29 cellular contexts compared by ENCODE assay signal in the genomic region with DNA sequence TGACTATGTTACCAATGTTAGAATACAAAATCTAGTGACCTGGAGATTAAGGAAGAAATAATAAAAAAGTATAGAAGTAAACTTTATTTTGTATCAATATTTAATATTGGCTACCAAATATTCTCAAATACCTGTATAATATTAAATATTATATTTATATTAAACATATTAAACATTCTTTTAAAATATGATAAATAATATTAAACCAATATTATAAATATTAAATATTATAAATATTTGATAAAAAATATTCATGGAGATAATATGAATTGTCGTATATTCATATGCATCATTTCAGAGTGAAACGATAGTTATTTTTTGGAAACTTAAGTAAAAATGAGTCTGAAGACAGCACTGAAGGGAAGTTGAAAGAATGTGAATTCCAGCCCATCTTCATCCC.
"Had no signal": no experiment of that assay in that cellular context is flagged by ENCODE, and none has a peak within 500 bp of the region (broad histone marks: within the 10 kb centered on the region; RNA-seq: fewer than 3 reads in every experiment).

No MANE protein-coding gene starts in this region.

- H3K4me3 ChIP-seq: esophagus squamous epithelium had no signal

- DNase-seq: activated B cell treated with CpG ODN at 0.5 μM for 24 hours; activated CD4-positive, alpha-beta T cell treated with anti-CD3 and anti-CD28 coated beads for 48 hours; activated CD4-positive, alpha-beta T cell treated with anti-CD3 and anti-CD28 coated beads, Interleukin-2, amount 50 U/mL, for 1 hour; activated CD4-positive, alpha-beta T cell treated with anti-CD3 and anti-CD28 coated beads, Interleukin-2, amount 50 U/mL, for 48 hours; activated CD8-positive, alpha-beta memory T cell treated with anti-CD3 and anti-CD28 coated beads for 24 hours; activated CD8-positive, alpha-beta T cell treated with anti-CD3 and anti-CD28 coated beads for 36 hours; activated effector memory CD4-positive, alpha-beta T cell treated with Interleukin-2 at 50 U/mL for 16 hours; activated gamma-delta T cell treated with Interleukin-2 at 50 U/mL for 16 hours; activated naive CD4-positive, alpha-beta T cell treated with anti-CD3 and anti-CD28 coated beads, Interleukin-2, amount 50 U/mL, for 16 hours; activated naive CD4-positive, alpha-beta T cell treated with Interleukin-2 at 50 U/mL for 16 hours; activated T-cell treated with anti-CD3 and anti-CD28 coated beads, Interleukin-2, amount 50 U/mL, for 4 hours; amniotic stem cell; anterior cingulate cortex; brain microvascular endothelial cell; cortex of kidney; dermis blood vessel endothelial cell; effector CD4-positive, alpha-beta T cell; effector memory CD8-positive, alpha-beta T cell; esophagus squamous epithelium; foreskin melanocyte; head of caudate nucleus; T-helper 2 cell had no signal

- H3K27ac ChIP-seq: brain microvascular endothelial cell, epithelial cell of prostate, esophagus squamous epithelium, VCaP had no signal

- FAIRE-seq: astrocyte, bronchial epithelial cell, endothelial cell of umbilical vein had no signal

- H3K9me3 ChIP-seq: esophagus squamous epithelium had no signal

- H3K4me1 ChIP-seq: esophagus squamous epithelium had no signal

- H3K36me3 ChIP-seq: brain microvascular endothelial cell, esophagus squamous epithelium had no signal

- ATAC-seq: activated CD4-positive, CD25-positive, alpha-beta regulatory T cell treated with anti-CD3 and anti-CD28 coated beads, Interleukin-2, amount 50 U/mL, for 24 hours; activated CD8-positive, alpha-beta T cell treated with anti-CD3 and anti-CD28 coated beads for 36 hours; activated T-cell treated with anti-CD3 and anti-CD28 coated beads, Interleukin-2, amount 50 U/mL, for 4 hours; activated T-helper 17 cell treated with anti-CD3 and anti-CD28 coated beads, Interleukin-2, amount 50 U/mL, for 72 hours; effector memory CD8-positive, alpha-beta T cell had no signal
